1 cellular context compared by ENCODE assay signal in the genomic region with DNA sequence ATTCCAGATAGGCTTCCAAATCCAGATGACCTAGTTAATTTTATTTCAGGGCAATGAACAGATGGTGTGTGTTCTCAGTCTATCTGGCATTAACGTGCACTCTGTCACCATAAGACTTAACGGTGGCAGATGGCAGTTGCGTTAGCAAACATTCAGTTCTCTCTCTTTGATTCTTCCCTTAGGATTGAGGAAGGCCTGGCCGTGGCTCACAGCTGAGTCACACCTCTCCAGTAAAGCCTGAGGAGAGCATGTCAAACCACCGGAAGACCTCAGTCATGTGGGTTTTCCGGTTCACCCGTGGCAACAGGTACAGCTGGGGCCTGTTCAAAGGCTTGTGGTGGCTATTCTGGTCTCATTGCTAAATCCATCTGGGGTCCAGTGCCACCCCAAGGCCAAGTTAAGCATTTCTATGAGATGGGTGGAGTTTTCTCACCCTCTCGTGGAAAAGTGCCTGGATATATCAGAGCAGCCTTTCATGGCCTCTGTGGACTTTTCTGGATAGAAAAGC.
TF ChIP-seq lines count a peak whose summit lies in the region.

No MANE protein-coding gene starts in this region.

TF ChIP-seq in HCT116, 20 proteins besides CTCF, POLR2A, EP300 and RAD21 (continued from another document):
- TF ChIP-seq, protein P1, sequence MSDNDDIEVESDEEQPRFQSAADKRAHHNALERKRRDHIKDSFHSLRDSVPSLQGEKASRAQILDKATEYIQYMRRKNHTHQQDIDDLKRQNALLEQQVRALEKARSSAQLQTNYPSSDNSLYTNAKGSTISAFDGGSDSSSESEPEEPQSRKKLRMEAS (IDR thresholded peaks at IDR 0.05) = peak; percentile 92
- peak; percentile 40 for TF ChIP-seq ELF1 (IDR thresholded peaks at IDR 0.05; ENCODE audit: borderline replicate concordance, low read depth)
- no peak for TF ChIP-seq EGR1 (IDR thresholded peaks at IDR 0.05; ENCODE audit: low read depth)
- peak; percentile 71 for TF ChIP-seq SP1 (IDR thresholded peaks at IDR 0.05; ENCODE audit: low read depth)
- peak; percentile 66; the same call in 1 of the 2 replicates for TF ChIP-seq SIN3A (IDR thresholded peaks at IDR 0.05; ENCODE audit: low read depth)
- TF ChIP-seq ZNF274 (IDR thresholded peaks at IDR 0.05; ENCODE audit: low read depth, low read length) = no peak
- TF ChIP-seq CEBPB (IDR thresholded peaks at IDR 0.05; ENCODE audit: low read depth) = peak; percentile 58
